2 cellular contexts compared by ENCODE assay signal in the genomic region with DNA sequence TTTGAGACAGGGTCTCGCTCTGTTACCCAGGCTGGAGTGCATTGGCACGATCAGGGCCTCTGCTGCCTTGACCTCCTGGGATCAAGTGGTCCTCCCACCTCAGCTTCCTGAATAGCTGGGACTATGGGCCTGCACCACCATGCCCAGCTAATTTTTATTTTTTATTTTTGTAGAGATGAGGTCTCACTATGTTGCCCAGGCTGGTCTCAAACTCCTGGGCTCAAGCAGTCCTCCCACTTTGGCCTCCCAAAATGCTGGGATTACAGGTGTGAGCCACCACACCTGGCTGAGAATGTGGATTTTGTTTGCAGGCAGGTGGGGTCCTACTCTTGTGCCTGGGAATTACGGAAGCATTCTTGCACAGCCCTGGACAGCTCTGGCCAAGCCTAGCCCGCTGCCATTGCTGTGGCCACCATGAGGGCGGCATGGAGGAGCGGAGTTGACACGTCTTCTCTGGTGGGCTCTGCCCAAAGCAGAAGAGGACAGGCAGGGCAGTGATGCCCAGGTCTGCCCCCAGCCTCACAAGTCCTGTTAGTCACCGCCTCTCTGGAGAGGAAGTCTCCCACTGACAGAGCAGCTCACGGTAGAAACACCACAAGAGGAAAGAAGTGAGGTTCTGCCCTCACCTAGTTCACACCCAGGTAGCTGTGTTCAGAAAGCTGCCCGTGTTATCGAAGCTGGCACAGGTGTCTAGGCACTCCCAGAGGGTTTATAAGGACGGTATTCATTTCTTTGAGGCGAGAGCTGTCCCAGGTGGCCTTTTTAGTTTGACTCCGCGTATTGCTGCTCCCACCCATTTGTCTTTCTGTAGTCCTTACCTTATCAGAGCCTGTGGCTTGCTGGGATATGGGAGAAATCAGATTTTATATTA.
TF ChIP-seq lines count a peak whose summit lies in the region.

No MANE protein-coding gene starts in this region.

TF ChIP-seq in GM23338, 12 proteins besides CTCF, POLR2A, EP300 and RAD21 (continued from another document):
- TF ChIP-seq, protein P1, sequence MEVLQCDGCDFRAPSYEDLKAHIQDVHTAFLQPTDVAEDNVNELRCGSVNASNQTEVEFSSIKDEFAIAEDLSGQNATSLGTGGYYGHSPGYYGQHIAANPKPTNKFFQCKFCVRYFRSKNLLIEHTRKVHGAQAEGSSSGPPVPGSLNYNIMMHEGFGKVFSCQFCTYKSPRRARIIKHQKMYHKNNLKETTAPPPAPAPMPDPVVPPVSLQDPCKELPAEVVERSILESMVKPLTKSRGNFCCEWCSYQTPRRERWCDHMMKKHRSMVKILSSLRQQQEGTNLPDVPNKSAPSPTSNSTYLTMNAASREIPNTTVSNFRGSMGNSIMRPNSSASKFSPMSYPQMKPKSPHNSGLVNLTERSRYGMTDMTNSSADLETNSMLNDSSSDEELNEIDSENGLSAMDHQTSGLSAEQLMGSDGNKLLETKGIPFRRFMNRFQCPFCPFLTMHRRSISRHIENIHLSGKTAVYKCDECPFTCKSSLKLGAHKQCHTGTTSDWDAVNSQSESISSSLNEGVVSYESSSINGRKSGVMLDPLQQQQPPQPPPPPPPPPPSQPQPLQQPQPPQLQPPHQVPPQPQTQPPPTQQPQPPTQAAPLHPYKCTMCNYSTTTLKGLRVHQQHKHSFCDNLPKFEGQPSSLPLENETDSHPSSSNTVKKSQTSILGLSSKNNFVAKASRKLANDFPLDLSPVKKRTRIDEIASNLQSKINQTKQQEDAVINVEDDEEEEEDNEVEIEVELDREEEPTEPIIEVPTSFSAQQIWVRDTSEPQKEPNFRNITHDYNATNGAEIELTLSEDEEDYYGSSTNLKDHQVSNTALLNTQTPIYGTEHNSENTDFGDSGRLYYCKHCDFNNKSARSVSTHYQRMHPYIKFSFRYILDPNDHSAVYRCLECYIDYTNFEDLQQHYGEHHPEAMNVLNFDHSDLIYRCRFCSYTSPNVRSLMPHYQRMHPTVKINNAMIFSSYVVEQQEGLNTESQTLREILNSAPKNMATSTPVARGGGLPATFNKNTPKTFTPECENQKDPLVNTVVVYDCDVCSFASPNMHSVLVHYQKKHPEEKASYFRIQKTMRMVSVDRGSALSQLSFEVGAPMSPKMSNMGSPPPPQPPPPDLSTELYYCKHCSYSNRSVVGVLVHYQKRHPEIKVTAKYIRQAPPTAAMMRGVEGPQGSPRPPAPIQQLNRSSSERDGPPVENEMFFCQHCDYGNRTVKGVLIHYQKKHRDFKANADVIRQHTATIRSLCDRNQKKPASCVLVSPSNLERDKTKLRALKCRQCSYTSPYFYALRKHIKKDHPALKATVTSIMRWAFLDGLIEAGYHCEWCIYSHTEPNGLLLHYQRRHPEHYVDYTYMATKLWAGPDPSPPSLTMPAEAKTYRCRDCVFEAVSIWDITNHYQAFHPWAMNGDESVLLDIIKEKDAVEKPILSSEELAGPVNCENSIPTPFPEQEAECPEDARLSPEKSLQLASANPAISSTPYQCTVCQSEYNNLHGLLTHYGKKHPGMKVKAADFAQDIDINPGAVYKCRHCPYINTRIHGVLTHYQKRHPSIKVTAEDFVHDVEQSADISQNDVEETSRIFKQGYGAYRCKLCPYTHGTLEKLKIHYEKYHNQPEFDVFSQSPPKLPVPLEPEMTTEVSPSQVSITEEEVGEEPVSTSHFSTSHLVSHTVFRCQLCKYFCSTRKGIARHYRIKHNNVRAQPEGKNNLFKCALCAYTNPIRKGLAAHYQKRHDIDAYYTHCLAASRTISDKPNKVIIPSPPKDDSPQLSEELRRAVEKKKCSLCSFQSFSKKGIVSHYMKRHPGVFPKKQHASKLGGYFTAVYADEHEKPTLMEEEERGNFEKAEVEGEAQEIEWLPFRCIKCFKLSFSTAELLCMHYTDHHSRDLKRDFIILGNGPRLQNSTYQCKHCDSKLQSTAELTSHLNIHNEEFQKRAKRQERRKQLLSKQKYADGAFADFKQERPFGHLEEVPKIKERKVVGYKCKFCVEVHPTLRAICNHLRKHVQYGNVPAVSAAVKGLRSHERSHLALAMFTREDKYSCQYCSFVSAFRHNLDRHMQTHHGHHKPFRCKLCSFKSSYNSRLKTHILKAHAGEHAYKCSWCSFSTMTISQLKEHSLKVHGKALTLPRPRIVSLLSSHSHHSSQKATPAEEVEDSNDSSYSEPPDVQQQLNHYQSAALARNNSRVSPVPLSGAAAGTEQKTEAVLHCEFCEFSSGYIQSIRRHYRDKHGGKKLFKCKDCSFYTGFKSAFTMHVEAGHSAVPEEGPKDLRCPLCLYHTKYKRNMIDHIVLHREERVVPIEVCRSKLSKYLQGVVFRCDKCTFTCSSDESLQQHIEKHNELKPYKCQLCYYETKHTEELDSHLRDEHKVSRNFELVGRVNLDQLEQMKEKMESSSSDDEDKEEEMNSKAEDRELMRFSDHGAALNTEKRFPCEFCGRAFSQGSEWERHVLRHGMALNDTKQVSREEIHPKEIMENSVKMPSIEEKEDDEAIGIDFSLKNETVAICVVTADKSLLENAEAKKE (CRISPR knock-in tag; IDR thresholded peaks at IDR 0.05), result no peak
- TF ChIP-seq ZNF331 (CRISPR knock-in tag; IDR thresholded peaks at IDR 0.05; ENCODE audit: low read depth) (no peak), POLR2AphosphoS5 (IDR thresholded peaks at IDR 0.05; ENCODE audit: low read depth) (no peak)
- TF ChIP-seq, protein P2, sequence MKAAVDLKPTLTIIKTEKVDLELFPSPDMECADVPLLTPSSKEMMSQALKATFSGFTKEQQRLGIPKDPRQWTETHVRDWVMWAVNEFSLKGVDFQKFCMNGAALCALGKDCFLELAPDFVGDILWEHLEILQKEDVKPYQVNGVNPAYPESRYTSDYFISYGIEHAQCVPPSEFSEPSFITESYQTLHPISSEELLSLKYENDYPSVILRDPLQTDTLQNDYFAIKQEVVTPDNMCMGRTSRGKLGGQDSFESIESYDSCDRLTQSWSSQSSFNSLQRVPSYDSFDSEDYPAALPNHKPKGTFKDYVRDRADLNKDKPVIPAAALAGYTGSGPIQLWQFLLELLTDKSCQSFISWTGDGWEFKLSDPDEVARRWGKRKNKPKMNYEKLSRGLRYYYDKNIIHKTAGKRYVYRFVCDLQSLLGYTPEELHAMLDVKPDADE (IDR thresholded peaks at IDR 0.05), result no peak

TF ChIP-seq in WTC11, 78 proteins besides CTCF, POLR2A, EP300 and RAD21 (continued from another document):
- TF ChIP-seq, protein P3, sequence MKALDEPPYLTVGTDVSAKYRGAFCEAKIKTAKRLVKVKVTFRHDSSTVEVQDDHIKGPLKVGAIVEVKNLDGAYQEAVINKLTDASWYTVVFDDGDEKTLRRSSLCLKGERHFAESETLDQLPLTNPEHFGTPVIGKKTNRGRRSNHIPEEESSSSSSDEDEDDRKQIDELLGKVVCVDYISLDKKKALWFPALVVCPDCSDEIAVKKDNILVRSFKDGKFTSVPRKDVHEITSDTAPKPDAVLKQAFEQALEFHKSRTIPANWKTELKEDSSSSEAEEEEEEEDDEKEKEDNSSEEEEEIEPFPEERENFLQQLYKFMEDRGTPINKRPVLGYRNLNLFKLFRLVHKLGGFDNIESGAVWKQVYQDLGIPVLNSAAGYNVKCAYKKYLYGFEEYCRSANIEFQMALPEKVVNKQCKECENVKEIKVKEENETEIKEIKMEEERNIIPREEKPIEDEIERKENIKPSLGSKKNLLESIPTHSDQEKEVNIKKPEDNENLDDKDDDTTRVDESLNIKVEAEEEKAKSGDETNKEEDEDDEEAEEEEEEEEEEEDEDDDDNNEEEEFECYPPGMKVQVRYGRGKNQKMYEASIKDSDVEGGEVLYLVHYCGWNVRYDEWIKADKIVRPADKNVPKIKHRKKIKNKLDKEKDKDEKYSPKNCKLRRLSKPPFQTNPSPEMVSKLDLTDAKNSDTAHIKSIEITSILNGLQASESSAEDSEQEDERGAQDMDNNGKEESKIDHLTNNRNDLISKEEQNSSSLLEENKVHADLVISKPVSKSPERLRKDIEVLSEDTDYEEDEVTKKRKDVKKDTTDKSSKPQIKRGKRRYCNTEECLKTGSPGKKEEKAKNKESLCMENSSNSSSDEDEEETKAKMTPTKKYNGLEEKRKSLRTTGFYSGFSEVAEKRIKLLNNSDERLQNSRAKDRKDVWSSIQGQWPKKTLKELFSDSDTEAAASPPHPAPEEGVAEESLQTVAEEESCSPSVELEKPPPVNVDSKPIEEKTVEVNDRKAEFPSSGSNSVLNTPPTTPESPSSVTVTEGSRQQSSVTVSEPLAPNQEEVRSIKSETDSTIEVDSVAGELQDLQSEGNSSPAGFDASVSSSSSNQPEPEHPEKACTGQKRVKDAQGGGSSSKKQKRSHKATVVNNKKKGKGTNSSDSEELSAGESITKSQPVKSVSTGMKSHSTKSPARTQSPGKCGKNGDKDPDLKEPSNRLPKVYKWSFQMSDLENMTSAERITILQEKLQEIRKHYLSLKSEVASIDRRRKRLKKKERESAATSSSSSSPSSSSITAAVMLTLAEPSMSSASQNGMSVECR (CRISPR knock-in tag; IDR thresholded peaks at IDR 0.05; ENCODE audit: borderline replicate concordance), result no peak
- TF ChIP-seq MYBL2 (CRISPR knock-in tag; IDR thresholded peaks at IDR 0.05) (no peak), ZNF121 (CRISPR knock-in tag; IDR thresholded peaks at IDR 0.05) (no peak), HMGA2 (CRISPR knock-in tag; IDR thresholded peaks at IDR 0.05) (no peak), NR1H2 (CRISPR knock-in tag; IDR thresholded peaks at IDR 0.05) (no peak)
- TF ChIP-seq, protein P4, sequence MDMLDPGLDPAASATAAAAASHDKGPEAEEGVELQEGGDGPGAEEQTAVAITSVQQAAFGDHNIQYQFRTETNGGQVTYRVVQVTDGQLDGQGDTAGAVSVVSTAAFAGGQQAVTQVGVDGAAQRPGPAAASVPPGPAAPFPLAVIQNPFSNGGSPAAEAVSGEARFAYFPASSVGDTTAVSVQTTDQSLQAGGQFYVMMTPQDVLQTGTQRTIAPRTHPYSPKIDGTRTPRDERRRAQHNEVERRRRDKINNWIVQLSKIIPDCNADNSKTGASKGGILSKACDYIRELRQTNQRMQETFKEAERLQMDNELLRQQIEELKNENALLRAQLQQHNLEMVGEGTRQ (CRISPR knock-in tag; IDR thresholded peaks at IDR 0.05), result no peak
- TF ChIP-seq, protein P5, sequence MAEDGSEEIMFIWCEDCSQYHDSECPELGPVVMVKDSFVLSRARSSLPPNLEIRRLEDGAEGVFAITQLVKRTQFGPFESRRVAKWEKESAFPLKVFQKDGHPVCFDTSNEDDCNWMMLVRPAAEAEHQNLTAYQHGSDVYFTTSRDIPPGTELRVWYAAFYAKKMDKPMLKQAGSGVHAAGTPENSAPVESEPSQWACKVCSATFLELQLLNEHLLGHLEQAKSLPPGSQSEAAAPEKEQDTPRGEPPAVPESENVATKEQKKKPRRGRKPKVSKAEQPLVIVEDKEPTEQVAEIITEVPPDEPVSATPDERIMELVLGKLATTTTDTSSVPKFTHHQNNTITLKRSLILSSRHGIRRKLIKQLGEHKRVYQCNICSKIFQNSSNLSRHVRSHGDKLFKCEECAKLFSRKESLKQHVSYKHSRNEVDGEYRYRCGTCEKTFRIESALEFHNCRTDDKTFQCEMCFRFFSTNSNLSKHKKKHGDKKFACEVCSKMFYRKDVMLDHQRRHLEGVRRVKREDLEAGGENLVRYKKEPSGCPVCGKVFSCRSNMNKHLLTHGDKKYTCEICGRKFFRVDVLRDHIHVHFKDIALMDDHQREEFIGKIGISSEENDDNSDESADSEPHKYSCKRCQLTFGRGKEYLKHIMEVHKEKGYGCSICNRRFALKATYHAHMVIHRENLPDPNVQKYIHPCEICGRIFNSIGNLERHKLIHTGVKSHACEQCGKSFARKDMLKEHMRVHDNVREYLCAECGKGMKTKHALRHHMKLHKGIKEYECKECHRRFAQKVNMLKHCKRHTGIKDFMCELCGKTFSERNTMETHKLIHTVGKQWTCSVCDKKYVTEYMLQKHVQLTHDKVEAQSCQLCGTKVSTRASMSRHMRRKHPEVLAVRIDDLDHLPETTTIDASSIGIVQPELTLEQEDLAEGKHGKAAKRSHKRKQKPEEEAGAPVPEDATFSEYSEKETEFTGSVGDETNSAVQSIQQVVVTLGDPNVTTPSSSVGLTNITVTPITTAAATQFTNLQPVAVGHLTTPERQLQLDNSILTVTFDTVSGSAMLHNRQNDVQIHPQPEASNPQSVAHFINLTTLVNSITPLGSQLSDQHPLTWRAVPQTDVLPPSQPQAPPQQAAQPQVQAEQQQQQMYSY (CRISPR knock-in tag; IDR thresholded peaks at IDR 0.05), result no peak
- TF ChIP-seq, protein P6, sequence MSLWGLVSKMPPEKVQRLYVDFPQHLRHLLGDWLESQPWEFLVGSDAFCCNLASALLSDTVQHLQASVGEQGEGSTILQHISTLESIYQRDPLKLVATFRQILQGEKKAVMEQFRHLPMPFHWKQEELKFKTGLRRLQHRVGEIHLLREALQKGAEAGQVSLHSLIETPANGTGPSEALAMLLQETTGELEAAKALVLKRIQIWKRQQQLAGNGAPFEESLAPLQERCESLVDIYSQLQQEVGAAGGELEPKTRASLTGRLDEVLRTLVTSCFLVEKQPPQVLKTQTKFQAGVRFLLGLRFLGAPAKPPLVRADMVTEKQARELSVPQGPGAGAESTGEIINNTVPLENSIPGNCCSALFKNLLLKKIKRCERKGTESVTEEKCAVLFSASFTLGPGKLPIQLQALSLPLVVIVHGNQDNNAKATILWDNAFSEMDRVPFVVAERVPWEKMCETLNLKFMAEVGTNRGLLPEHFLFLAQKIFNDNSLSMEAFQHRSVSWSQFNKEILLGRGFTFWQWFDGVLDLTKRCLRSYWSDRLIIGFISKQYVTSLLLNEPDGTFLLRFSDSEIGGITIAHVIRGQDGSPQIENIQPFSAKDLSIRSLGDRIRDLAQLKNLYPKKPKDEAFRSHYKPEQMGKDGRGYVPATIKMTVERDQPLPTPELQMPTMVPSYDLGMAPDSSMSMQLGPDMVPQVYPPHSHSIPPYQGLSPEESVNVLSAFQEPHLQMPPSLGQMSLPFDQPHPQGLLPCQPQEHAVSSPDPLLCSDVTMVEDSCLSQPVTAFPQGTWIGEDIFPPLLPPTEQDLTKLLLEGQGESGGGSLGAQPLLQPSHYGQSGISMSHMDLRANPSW (CRISPR knock-in tag; conservative IDR thresholded peaks at IDR 0.05; ENCODE audit: low read depth), result no peak
- TF ChIP-seq, protein P7, sequence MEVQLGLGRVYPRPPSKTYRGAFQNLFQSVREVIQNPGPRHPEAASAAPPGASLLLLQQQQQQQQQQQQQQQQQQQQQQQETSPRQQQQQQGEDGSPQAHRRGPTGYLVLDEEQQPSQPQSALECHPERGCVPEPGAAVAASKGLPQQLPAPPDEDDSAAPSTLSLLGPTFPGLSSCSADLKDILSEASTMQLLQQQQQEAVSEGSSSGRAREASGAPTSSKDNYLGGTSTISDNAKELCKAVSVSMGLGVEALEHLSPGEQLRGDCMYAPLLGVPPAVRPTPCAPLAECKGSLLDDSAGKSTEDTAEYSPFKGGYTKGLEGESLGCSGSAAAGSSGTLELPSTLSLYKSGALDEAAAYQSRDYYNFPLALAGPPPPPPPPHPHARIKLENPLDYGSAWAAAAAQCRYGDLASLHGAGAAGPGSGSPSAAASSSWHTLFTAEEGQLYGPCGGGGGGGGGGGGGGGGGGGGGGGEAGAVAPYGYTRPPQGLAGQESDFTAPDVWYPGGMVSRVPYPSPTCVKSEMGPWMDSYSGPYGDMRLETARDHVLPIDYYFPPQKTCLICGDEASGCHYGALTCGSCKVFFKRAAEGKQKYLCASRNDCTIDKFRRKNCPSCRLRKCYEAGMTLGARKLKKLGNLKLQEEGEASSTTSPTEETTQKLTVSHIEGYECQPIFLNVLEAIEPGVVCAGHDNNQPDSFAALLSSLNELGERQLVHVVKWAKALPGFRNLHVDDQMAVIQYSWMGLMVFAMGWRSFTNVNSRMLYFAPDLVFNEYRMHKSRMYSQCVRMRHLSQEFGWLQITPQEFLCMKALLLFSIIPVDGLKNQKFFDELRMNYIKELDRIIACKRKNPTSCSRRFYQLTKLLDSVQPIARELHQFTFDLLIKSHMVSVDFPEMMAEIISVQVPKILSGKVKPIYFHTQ (CRISPR knock-in tag; IDR thresholded peaks at IDR 0.05), result no peak
